In the genomic region with DNA sequence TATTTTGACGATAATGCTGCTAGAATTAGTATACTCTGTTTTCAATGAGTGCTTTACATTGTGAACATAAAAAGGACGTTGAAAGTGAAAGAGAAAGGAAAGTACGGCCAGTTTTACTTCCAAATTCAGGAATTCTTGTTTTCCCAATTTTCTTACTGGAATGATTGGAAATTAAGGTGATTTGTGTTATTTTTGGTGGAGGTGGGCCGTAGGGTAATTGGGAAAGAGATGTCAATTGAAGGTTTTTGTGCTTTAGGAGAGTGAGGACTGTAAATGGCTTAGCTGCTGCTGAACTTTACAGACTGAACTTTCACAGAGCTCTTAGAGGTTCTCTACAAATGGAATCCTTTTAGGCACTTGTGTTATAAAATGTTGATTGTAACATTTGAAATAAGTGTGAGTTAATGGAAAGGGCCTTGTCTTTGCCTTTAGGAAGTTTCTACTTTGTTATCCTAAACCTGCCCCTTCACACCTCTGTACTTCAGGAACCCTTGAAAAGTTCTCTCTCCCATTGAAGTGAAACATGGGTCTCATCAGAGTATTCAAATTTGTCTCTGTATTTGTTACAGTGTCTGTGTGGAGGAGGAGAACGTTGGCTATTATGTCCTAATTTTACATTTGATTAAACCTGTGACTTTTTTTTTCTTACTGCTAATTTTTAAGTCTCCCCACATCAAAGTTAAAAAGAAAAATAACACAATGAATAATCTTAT, we compare ENCODE assay signal across 8 cellular contexts.
DNase-seq lines count a peak whose midpoint lies in the region; ATAC-seq and TF ChIP-seq lines count a peak whose summit lies in the region.

No MANE protein-coding gene starts in this region.

- H3K36me3 Mint-ChIP-seq in activated T-cell treated with anti-CD3 and anti-CD28 coated beads, Interleukin-2, amount 50 U/mL, for 24 hours (ENCODE audit: low read depth): no peaks in the 10 kb centered on the region
- H3K36me3 Mint-ChIP-seq in activated naive CD8-positive, alpha-beta T cell treated with anti-CD3 and anti-CD28 coated beads, Interleukin-2, amount 50 U/mL, for 24 hours (ENCODE audit: low read depth): no peaks in the 10 kb centered on the region
- H3K36me3 Mint-ChIP-seq in type B pancreatic cell: no peaks in the 10 kb centered on the region

- H3K27me3 Mint-ChIP-seq in activated T-cell treated with anti-CD3 and anti-CD28 coated beads, Interleukin-2, amount 50 U/mL, for 24 hours: no peaks in the 10 kb centered on the region
- H3K27me3 Mint-ChIP-seq in activated naive CD8-positive, alpha-beta T cell treated with anti-CD3 and anti-CD28 coated beads, Interleukin-2, amount 50 U/mL, for 24 hours: no peaks in the 10 kb centered on the region
- H3K27me3 Mint-ChIP-seq in type B pancreatic cell: no peaks in the 10 kb centered on the region

- DNase-seq in activated T-cell treated with anti-CD3 and anti-CD28 coated beads, Interleukin-2, amount 50 U/mL, for 24 hours: no peak
- no peak for DNase-seq in activated T-cell treated with anti-CD3 and anti-CD28 coated beads for 4 hours
- no peak for DNase-seq in activated naive CD8-positive, alpha-beta T cell treated with anti-CD3 and anti-CD28 coated beads, Interleukin-2, amount 50 U/mL, for 24 hours
- DNase-seq in left colon: no peak
- DNase-seq in type B pancreatic cell (ENCODE audit: extremely low spot score, unreplicated experiment): no peak
- DNase-seq in NCI-H524 treated with DMSO at 0.1 percent for 48 hours (lab: John Stamatoyannopoulos, UW): no peak
- DNase-seq in NCI-H2227 (lab: John Stamatoyannopoulos, UW; ENCODE audit: unreplicated experiment): no peak

- peak overlapping the region; percentile 82 for H3K4me3 Mint-ChIP-seq in activated T-cell treated with anti-CD3 and anti-CD28 coated beads, Interleukin-2, amount 50 U/mL, for 24 hours
- peak overlapping the region; percentile 82 for H3K4me3 Mint-ChIP-seq in activated naive CD8-positive, alpha-beta T cell treated with anti-CD3 and anti-CD28 coated beads, Interleukin-2, amount 50 U/mL, for 24 hours
- peak overlapping the region; percentile 71 for H3K4me3 Mint-ChIP-seq in type B pancreatic cell

- intact Hi-C loops in left colon (cut with DNase I, micrococcal nuclease): loop anchor here in 1 of 2 donors (10.0 kb wide), 2 partner anchors 151 to 469 kb away; no protein-coding TSS in a partner anchor

- H3K27ac Mint-ChIP-seq in activated T-cell treated with anti-CD3 and anti-CD28 coated beads, Interleukin-2, amount 50 U/mL, for 24 hours: peak overlapping the region; percentile 93
- H3K27ac Mint-ChIP-seq in activated naive CD8-positive, alpha-beta T cell treated with anti-CD3 and anti-CD28 coated beads, Interleukin-2, amount 50 U/mL, for 24 hours: peak overlapping the region; percentile 78
- H3K27ac Mint-ChIP-seq in type B pancreatic cell: peak overlapping the region; percentile 57

- no peaks in the 10 kb centered on the region for H3K9me3 Mint-ChIP-seq in activated T-cell treated with anti-CD3 and anti-CD28 coated beads, Interleukin-2, amount 50 U/mL, for 24 hours
- H3K9me3 Mint-ChIP-seq in activated naive CD8-positive, alpha-beta T cell treated with anti-CD3 and anti-CD28 coated beads, Interleukin-2, amount 50 U/mL, for 24 hours: no peaks in the 10 kb centered on the region
- H3K9me3 Mint-ChIP-seq in type B pancreatic cell: no peaks in the 10 kb centered on the region

- ATAC-seq in activated naive CD8-positive, alpha-beta T cell treated with anti-CD3 and anti-CD28 coated beads, Interleukin-2, amount 50 U/mL, for 24 hours: no peak
- ATAC-seq in left colon (peak; percentile 63), HG02763 (IDR thresholded peaks at IDR 0.05; ENCODE audit: unreplicated experiment) (no peak)

- TF ChIP-seq CTCF in type B pancreatic cell (conservative IDR thresholded peaks at IDR 0.05): no peak

- peaks cover 38% of the 10 kb centered on the region for H3K4me1 Mint-ChIP-seq in activated T-cell treated with anti-CD3 and anti-CD28 coated beads, Interleukin-2, amount 50 U/mL, for 24 hours (ENCODE audit: low read depth)
- peaks cover 20% of the 10 kb centered on the region for H3K4me1 Mint-ChIP-seq in activated naive CD8-positive, alpha-beta T cell treated with anti-CD3 and anti-CD28 coated beads, Interleukin-2, amount 50 U/mL, for 24 hours
- peaks cover 11% of the 10 kb centered on the region for H3K4me1 Mint-ChIP-seq in type B pancreatic cell (ENCODE audit: unreplicated experiment)
